Comparison of ENCODE assay signal across 1 cellular context in genomic region chr4:98620087-98620784, GRCh38.
TF ChIP-seq lines count a peak whose summit lies in the region.

No MANE protein-coding gene starts in this region.

TF ChIP-seq in IMR-90, 13 proteins besides CTCF, POLR2A, EP300 and RAD21:
- TF ChIP-seq USF2 (IDR thresholded peaks at IDR 0.05; ENCODE audit: low read depth, low read length) (no peak), MXI1 (IDR thresholded peaks at IDR 0.05; ENCODE audit: borderline replicate concordance, low read depth, low read length) (no peak), RFX5 (IDR thresholded peaks at IDR 0.05; ENCODE audit: low read depth, low read length) (no peak), SMC3 (IDR thresholded peaks at IDR 0.05; ENCODE audit: low read depth, low read length) (no peak), CHD1 (IDR thresholded peaks at IDR 0.05; ENCODE audit: low read depth, low read length) (no peak), ELK1 (IDR thresholded peaks at IDR 0.05; ENCODE audit: borderline replicate concordance, low read depth, low read length) (no peak), FOS (IDR thresholded peaks at IDR 0.05; ENCODE audit: low read depth, low read length) (no peak), RCOR1 (IDR thresholded peaks at IDR 0.05; ENCODE audit: insufficient replicate concordance, low read length) (no peak), BHLHE40 (IDR thresholded peaks at IDR 0.05; ENCODE audit: low read depth, low read length) (no peak), NFE2L2 (IDR thresholded peaks at IDR 0.05; ENCODE audit: low read depth, low read length) (no peak), CEBPB (IDR thresholded peaks at IDR 0.05; ENCODE audit: low read depth, low read length) (no peak), MAFK (IDR thresholded peaks at IDR 0.05; ENCODE audit: low read depth, low read length) (no peak), MAZ (IDR thresholded peaks at IDR 0.05; ENCODE audit: borderline replicate concordance, low read depth, low read length) (no peak)
